In the genomic region with DNA sequence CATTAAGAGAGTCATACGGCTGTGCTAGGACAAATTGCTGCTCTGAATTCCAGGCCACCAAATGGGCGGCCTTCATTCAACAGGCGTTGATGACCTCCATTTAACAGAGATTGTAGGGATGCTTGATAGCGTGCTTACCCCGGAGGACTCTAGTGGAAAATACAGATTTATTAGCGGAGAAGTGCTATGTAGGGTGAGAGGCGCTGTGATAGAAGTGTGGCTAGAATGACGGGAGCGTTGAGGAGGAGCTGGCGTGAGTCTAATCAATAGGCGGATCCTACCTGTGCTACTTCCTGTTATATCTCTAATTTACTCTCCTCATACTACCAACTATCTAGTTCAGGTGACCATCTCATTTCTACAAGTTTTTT, we compare ENCODE assay signal across 7 cellular contexts. TPM values are rescaled to one million over a fixed set of nuclear protein-coding genes. Genes with fewer than 3 reads are reported as not detected.
DNase-seq lines count a peak whose midpoint lies in the region; ATAC-seq, FAIRE-seq and TF ChIP-seq lines count a peak whose summit lies in the region.

No MANE protein-coding gene starts in this region.

- H3K4me3 Mint-ChIP-seq in type B pancreatic cell = peak overlapping the region; percentile 96

- peaks cover 5% of the 10 kb centered on the region for H3K36me3 ChIP-seq in GM06990 (ENCODE audit: control insufficient read depth, insufficient read depth, low read length)
- H3K36me3 ChIP-seq in GM23248 (ENCODE audit: low read depth) = no peaks in the 10 kb centered on the region
- peaks cover 37% of the 10 kb centered on the region for H3K36me3 ChIP-seq in K562 (ENCODE audit: control insufficient read depth, insufficient read depth, low read length)
- peaks cover 0 to 11% (median 2%) of the 10 kb centered on the region in 4 donors for H3K36me3 ChIP-seq in right lobe of liver

- peak overlapping the region; percentile 93 for H3K27ac Mint-ChIP-seq in type B pancreatic cell

- CTCF ChIA-PET in K562 (lab: Yijun Ruan, JAX; ENCODE audit: low intra/inter-chr PET ratio) = no interaction called here

- H4K20me1 ChIP-seq in GM23248 (ENCODE audit: insufficient read depth) (no peaks in the 10 kb centered on the region; the same call in 1 of the 2 replicates), K562 (replicated peaks; ENCODE audit: control insufficient read depth, insufficient read depth, low read length) (no peaks in the 10 kb centered on the region; the same call in 1 of the 2 replicates)

- H3K4me3 ChIP-seq in GM06990 (replicated peaks; ENCODE audit: low read depth, low read length) = peak overlapping the region; percentile 96
- peak overlapping the region; percentile 98 for H3K4me3 ChIP-seq in GM23248
- H3K4me3 ChIP-seq in K562 = peak overlapping the region; percentile 97
- H3K4me3 ChIP-seq in right lobe of liver = peak overlapping the region; percentile 78 to 98 (median 96)

- in situ Hi-C loops in GM23248 (cut with MboI) = no loop called here
- in situ Hi-C loops in K562 (cut with MboI) = no loop called here

- H3K9me1 ChIP-seq in K562 (ENCODE audit: control insufficient read depth, insufficient read depth, low read length) = no peaks in the 10 kb centered on the region

- TF ChIP-seq EP300 in K562 (IDR thresholded peaks at IDR 0.05; ENCODE audit: low read length) = no peak

- H3K4me1 ChIP-seq in GM23248 (ENCODE audit: insufficient read depth) (peaks cover 6% of the 10 kb centered on the region; the same call in 1 of the 2 replicates), K562 (replicated peaks in 1 of 2; ENCODE audit: control insufficient read depth in 2 of 2, insufficient read depth in 2 of 2, low read length in 2 of 2) (peaks cover 7 to 12% of the 10 kb centered on the region in 2 experiments; a peak in 4 of 5 replicates), right lobe of liver (peaks cover 0 to 13% (median 0%) of the 10 kb centered on the region in 4 donors)

- H3K9me2 ChIP-seq in GM23248 (ENCODE audit: insufficient read depth) = no peaks in the 10 kb centered on the region

- no peak for DNase-seq in GM06990 (ENCODE audit: extremely low read depth, insufficient read length)
- DNase-seq in GM23248 = no peak
- peak; percentile 25 for DNase-seq in NCI-H345 (lab: John Stamatoyannopoulos, UW)
- peak; percentile 17 to 56 (median 20) for DNase-seq in K562 (ENCODE audit: extremely low read depth in 1 of 4, low spot score in 3 of 4)
- no peak for DNase-seq in right lobe of liver
- no peak for DNase-seq in type B pancreatic cell (ENCODE audit: extremely low spot score, unreplicated experiment)
- no peak for DNase-seq in activated effector memory CD4-positive, alpha-beta T cell treated with Interleukin-2 at 50 U/mL for 16 hours

- FAIRE-seq in K562 (lab: Jason Lieb, UNC) = no peak

- ATAC-seq in K562 = peak; percentile 65
- ATAC-seq in right lobe of liver = peak; percentile 3 to 26 (median 11)

- H3K27ac ChIP-seq in GM23248 = peak overlapping the region; percentile 94
- peak overlapping the region; percentile 93 for H3K27ac ChIP-seq in K562 (ENCODE audit: extremely low read depth, low read depth, low read length)
- peak overlapping the region; percentile 84 to 90 (median 86) for H3K27ac ChIP-seq in right lobe of liver

- peak overlapping the region; percentile 97 for H3K9ac ChIP-seq in GM23248
- H3K9ac ChIP-seq in K562 (ENCODE audit: insufficient read depth in 1 of 2, low read depth in 2 of 2, low read length in 2 of 2) = peak overlapping the region; percentile 96 to 99

- no TSS peak for BruUV-seq in K562 (replicated peaks; lab: Mats Ljungman, UMichigan)

- H3K27me3 ChIP-seq in GM06990 (replicated peaks; ENCODE audit: control insufficient read depth, insufficient read depth, low read length) = no peaks in the 10 kb centered on the region
- H3K27me3 ChIP-seq in GM23248 (replicated peaks; ENCODE audit: insufficient read depth) = no peaks in the 10 kb centered on the region
- no peaks in the 10 kb centered on the region; a peak in 1 of 5 replicates for H3K27me3 ChIP-seq in K562 (ENCODE audit: control insufficient read depth in 2 of 2, insufficient read depth in 2 of 2, low read length in 2 of 2)
- no peaks in the 10 kb centered on the region for H3K27me3 ChIP-seq in right lobe of liver

- H3K9me3 ChIP-seq in GM23248 (ENCODE audit: low read depth) (no peaks in the 10 kb centered on the region), K562 (replicated peaks; ENCODE audit: control insufficient read depth, insufficient read depth, low read depth, low read length) (no peaks in the 10 kb centered on the region), right lobe of liver (no peaks in the 10 kb centered on the region)

- no peaks in the 10 kb centered on the region for H3K9me3 Mint-ChIP-seq in type B pancreatic cell

- peaks cover 18% of the 10 kb centered on the region; the same call in 1 of the 2 replicates for H3F3A ChIP-seq in GM23248 (ENCODE audit: insufficient read depth)

- H2AFZ ChIP-seq in GM23248 = peak overlapping the region; percentile 95
- H2AFZ ChIP-seq in K562 (ENCODE audit: low read depth, low read length) = peak overlapping the region; percentile 93

- peaks cover 7% of the 10 kb centered on the region for H3K27me3 Mint-ChIP-seq in type B pancreatic cell

- H3K79me2 ChIP-seq in GM23248 (ENCODE audit: insufficient read depth) = peaks cover 56% of the 10 kb centered on the region
- peaks cover 51% of the 10 kb centered on the region for H3K79me2 ChIP-seq in K562 (ENCODE audit: control insufficient read depth, insufficient read depth, low read length)

- H3K4me2 ChIP-seq in GM23248 (ENCODE audit: unreplicated experiment) (peak overlapping the region; percentile 92), K562 (ENCODE audit: insufficient read depth, low read length) (peak overlapping the region; percentile 97)

- TF ChIP-seq RAD21 in K562 (CRISPR knock-in tag; conservative IDR thresholded peaks at IDR 0.05 in 1 of 2, IDR thresholded peaks at IDR 0.05 in 1 of 2) = no peak

- POLR2A ChIA-PET in K562 (lab: Yijun Ruan, JAX) = interaction anchor here (1.0 to 2.0 kb wide), 2 partner anchors 12 to 40 kb away, joined by 5 read pairs; no protein-coding TSS in a partner anchor

- intact Hi-C loops in K562 (cut with micrococcal nuclease) = no loop called here
- intact Hi-C loops in right lobe of liver (cut with DNase I) = no loop called here

- H3K36me3 Mint-ChIP-seq in type B pancreatic cell = peaks cover 33% of the 10 kb centered on the region

- WGBS in GM23248 (ENCODE audit: low coverage in 1 of 2, low lambda C conversion rate in 2 of 2, missing lambda C conversion rate in 2 of 2), 2 experiments = 3 to 6% methylated on average over 11 of the region's 11 CpGs
- 0% methylated on average over 11 of the region's 11 CpGs for WGBS in K562 (ENCODE audit: insufficient coverage, low coverage, missing lambda C conversion rate)
- 1% methylated on average over 11 of the region's 11 CpGs for WGBS in right lobe of liver (ENCODE audit: insufficient coverage, low coverage, low lambda C conversion rate, missing lambda C conversion rate)

- H3K4me1 Mint-ChIP-seq in type B pancreatic cell (ENCODE audit: unreplicated experiment) = peaks cover 12% of the 10 kb centered on the region

- TF ChIP-seq POLR2A in K562 (conservative IDR thresholded peaks at IDR 0.05) (no peak), right lobe of liver (IDR thresholded peaks at IDR 0.05) (no peak)

- TF ChIP-seq CTCF in GM06990 (IDR thresholded peaks at IDR 0.05; ENCODE audit: insufficient read depth, low read length, poor library complexity, severe bottlenecking) (no peak), K562 (IDR thresholded peaks at IDR 0.05 in 2 of 3, conservative IDR thresholded peaks at IDR 0.05 in 1 of 3; ENCODE audit: insufficient read depth in 2 of 3, low read depth in 1 of 3, low read length in 3 of 3) (no peak), right lobe of liver (IDR thresholded peaks at IDR 0.05) (no peak), type B pancreatic cell (conservative IDR thresholded peaks at IDR 0.05) (no peak)

RNA-seq across cellular contexts. Expression of a gene that starts 0.7 kb away (rescaled TPM):
- total RNA-seq in GM23248 (2014; rRNA removed; shearing (Covaris generic)) = 40.3 and 55.9 TPM in 2 replicates
- polyA plus RNA-seq in GM23248 (2016; fragmentation: Nextera tagmentation; extraction: Ambion mirVana) (65.6 and 66.7 TPM in 2 replicates), K562 (2011; rRNA removed) (77.0 and 95.6 TPM in 2 replicates), K562 (2014; fragmentation: Illumina TruSeq; extraction: Trizol) (99.3 and 116 TPM in 2 replicates), K562 (2014; fragmentation: Nextera tagmentation; extraction: Ambion mirVana) (100 to 1,000 TPM; 175 to 183 TPM), K562 (2014; rRNA removed) (88.8 and 94.7 TPM in 2 replicates)
- 19.2 and 23.2 TPM in 2 replicates for total RNA-seq in K562 (2011; cell fraction: chromatin; rRNA removed; ENCODE audit: low replicate concordance)
- total RNA-seq in K562 (2011; cell fraction: nucleolus; rRNA removed) = 8.3 and 10.9 TPM in 2 replicates
- 17.0 and 21.3 TPM in 2 replicates for total RNA-seq in K562 (2011; cell fraction: nucleoplasm; rRNA removed)
- total RNA-seq in K562 (2014; rRNA removed) (72.2 and 79.7 TPM in 2 replicates), K562 (2014; rRNA removed; fragmentation: Illumina TruSeq; extraction: Trizol) (120 and 138 TPM in 2 replicates), K562 (2015; rRNA removed; fragmentation: Illumina TruSeq; extraction: Trizol) (102 and 114 TPM in 2 replicates), K562 (2021) (79.0 and 88.8 TPM in 2 replicates), right lobe of liver (10 to 100 TPM; 34.6 to 84.4 (median 41.1) TPM), type B pancreatic cell (ENCODE audit: low replicate concordance) (41.1 and 92.0 TPM in 2 replicates)
- polyA plus RNA-seq in K562 (2011; cell fraction: cytosol; rRNA removed) = 26.8 and 52.8 TPM in 2 replicates
- 17.0 and 29.5 TPM in 2 replicates for polyA plus RNA-seq in K562 (2011; cell fraction: nucleus; rRNA removed)
- 71.7 and 82.1 TPM in 2 replicates for polyA plus RNA-seq in K562 (2012)
- polyA minus RNA-seq in K562 (2011; rRNA and poly(A)+ RNA removed) = 77.5 and 78.7 TPM in 2 replicates
- polyA minus RNA-seq in K562 (2011; cell fraction: cytosol; rRNA and poly(A)+ RNA removed) = 43.8 and 60.3 TPM in 2 replicates
- polyA minus RNA-seq in K562 (2011; cell fraction: nucleus; rRNA and poly(A)+ RNA removed) = 6.6 and 18.2 TPM in 2 replicates

RNA-seq across cellular contexts. Expression of a gene that starts 15.1 kb away (rescaled TPM):
- total RNA-seq in GM23248 (2014; rRNA removed; shearing (Covaris generic)) = 0.51 and 0.54 TPM in 2 replicates
- polyA plus RNA-seq in GM23248 (2016; fragmentation: Nextera tagmentation; extraction: Ambion mirVana) (0.60 and 1.5 TPM in 2 replicates), K562 (2011; rRNA removed) (not detected in 2 replicates), K562 (2014; fragmentation: Illumina TruSeq; extraction: Trizol) (not detected in 2 replicates), K562 (2014; fragmentation: Nextera tagmentation; extraction: Ambion mirVana) (not detected), K562 (2014; rRNA removed) (not detected in 2 replicates)
- not detected in 2 replicates for total RNA-seq in K562 (2011; cell fraction: chromatin; rRNA removed; ENCODE audit: low replicate concordance)
- not detected in 2 replicates for total RNA-seq in K562 (2011; cell fraction: nucleolus; rRNA removed)
- total RNA-seq in K562 (2011; cell fraction: nucleoplasm; rRNA removed) = not detected in 2 replicates
- total RNA-seq in K562 (2014; rRNA removed) (not detected in 2 replicates), K562 (2014; rRNA removed; fragmentation: Illumina TruSeq; extraction: Trizol) (not detected in 2 replicates), K562 (2015; rRNA removed; fragmentation: Illumina TruSeq; extraction: Trizol) (not detected in 2 replicates), K562 (2021) (not detected in 2 replicates), right lobe of liver (1 to 10 TPM in 2 of 6 experiments, under 1 TPM in 4; 0.24 to 1.8 (median 0.88) TPM), type B pancreatic cell (ENCODE audit: low replicate concordance) (2.5 and 3.4 TPM in 2 replicates)
- not detected in 2 replicates for polyA plus RNA-seq in K562 (2011; cell fraction: cytosol; rRNA removed)
- polyA plus RNA-seq in K562 (2011; cell fraction: nucleus; rRNA removed) = not detected in 2 replicates
- not detected in 2 replicates for polyA plus RNA-seq in K562 (2012)
- not detected in 2 replicates for polyA minus RNA-seq in K562 (2011; rRNA and poly(A)+ RNA removed)
- polyA minus RNA-seq in K562 (2011; cell fraction: cytosol; rRNA and poly(A)+ RNA removed) = not detected in 2 replicates
- not detected in 2 replicates for polyA minus RNA-seq in K562 (2011; cell fraction: nucleus; rRNA and poly(A)+ RNA removed)

Comparison
In these comparisons a context has a peak if more than half of its experiments do, and no peak if none do; other contexts are left out.
1. DNase-seq: peak in NCI-H345 (single experiment) and K562 (4 of 4); none in GM06990 (single experiment), GM23248 (single experiment), right lobe of liver (0 of 3), type B pancreatic cell (single experiment) and activated effector memory CD4-positive, alpha-beta T cell treated with Interleukin-2 at 50 U/mL for 16 hours (single experiment).
2. Peak in every context shown above with its lines, with median percentiles within 50 percentile points of each other: H3K4me3 ChIP-seq and H3K27ac ChIP-seq.